1 cellular context compared by ENCODE assay signal in the genomic region with DNA sequence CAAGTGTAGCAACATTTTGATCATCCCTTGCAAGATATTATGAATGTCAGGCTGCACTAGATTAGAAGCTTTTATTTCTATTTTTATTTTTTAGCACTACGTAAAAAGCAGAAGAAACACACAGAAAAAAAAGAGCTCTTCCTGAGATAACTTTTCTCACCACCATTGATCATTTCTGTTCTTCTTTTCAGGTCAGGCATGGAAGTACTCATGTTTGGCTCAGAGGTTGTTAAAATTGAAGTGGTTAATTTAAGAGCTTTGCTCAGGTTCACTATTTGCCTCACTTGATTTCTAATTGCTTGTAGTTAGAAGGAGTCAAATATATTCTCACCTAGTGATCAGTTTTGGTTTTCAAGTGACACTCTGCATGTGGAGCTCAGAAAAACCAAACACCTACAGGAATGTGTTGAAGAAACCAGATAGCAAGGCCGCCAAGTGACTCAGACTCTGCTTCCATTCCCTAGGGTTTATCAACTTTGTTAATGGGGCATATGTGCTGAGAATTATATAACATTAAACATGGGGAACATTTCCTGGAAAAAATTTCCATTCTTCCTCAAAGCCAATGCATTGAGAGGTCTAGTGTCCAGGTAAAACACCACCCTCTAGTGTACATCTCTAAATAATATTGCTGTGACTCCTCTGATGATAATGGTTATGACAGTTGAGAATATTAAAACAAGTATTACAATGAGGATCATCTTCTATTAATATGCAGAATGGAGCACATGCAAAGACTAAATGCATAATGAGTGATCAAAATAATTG.
TF ChIP-seq lines count a peak whose summit lies in the region.

No MANE protein-coding gene starts in this region.

TF ChIP-seq in SK-N-SH treated with all-trans-retinoic acid at 6 μM for 48 hours, 23 proteins besides CTCF, POLR2A, EP300 and RAD21 (continued from another document):
- TF ChIP-seq, protein P1, sequence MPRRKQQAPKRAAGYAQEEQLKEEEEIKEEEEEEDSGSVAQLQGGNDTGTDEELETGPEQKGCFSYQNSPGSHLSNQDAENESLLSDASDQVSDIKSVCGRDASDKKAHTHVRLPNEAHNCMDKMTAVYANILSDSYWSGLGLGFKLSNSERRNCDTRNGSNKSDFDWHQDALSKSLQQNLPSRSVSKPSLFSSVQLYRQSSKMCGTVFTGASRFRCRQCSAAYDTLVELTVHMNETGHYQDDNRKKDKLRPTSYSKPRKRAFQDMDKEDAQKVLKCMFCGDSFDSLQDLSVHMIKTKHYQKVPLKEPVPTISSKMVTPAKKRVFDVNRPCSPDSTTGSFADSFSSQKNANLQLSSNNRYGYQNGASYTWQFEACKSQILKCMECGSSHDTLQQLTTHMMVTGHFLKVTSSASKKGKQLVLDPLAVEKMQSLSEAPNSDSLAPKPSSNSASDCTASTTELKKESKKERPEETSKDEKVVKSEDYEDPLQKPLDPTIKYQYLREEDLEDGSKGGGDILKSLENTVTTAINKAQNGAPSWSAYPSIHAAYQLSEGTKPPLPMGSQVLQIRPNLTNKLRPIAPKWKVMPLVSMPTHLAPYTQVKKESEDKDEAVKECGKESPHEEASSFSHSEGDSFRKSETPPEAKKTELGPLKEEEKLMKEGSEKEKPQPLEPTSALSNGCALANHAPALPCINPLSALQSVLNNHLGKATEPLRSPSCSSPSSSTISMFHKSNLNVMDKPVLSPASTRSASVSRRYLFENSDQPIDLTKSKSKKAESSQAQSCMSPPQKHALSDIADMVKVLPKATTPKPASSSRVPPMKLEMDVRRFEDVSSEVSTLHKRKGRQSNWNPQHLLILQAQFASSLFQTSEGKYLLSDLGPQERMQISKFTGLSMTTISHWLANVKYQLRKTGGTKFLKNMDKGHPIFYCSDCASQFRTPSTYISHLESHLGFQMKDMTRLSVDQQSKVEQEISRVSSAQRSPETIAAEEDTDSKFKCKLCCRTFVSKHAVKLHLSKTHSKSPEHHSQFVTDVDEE (CRISPR knock-in tag; IDR thresholded peaks at IDR 0.05), result no peak
- TF ChIP-seq, protein P2, sequence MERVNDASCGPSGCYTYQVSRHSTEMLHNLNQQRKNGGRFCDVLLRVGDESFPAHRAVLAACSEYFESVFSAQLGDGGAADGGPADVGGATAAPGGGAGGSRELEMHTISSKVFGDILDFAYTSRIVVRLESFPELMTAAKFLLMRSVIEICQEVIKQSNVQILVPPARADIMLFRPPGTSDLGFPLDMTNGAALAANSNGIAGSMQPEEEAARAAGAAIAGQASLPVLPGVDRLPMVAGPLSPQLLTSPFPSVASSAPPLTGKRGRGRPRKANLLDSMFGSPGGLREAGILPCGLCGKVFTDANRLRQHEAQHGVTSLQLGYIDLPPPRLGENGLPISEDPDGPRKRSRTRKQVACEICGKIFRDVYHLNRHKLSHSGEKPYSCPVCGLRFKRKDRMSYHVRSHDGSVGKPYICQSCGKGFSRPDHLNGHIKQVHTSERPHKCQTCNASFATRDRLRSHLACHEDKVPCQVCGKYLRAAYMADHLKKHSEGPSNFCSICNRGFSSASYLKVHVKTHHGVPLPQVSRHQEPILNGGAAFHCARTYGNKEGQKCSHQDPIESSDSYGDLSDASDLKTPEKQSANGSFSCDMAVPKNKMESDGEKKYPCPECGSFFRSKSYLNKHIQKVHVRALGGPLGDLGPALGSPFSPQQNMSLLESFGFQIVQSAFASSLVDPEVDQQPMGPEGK (CRISPR knock-in tag; IDR thresholded peaks at IDR 0.05; ENCODE audit: borderline replicate concordance), result no peak
- no peak for TF ChIP-seq ZNF565 (CRISPR knock-in tag; conservative IDR thresholded peaks at IDR 0.05; ENCODE audit: low read depth)
- TF ChIP-seq ESRRG (CRISPR knock-in tag; IDR thresholded peaks at IDR 0.05), result no peak
- TF ChIP-seq TOX (CRISPR knock-in tag; IDR thresholded peaks at IDR 0.05; ENCODE audit: borderline replicate concordance), result no peak
